13 cellular contexts compared by ENCODE assay signal in genomic region chr11:62566247-62566646, GRCh38. TPM values are rescaled to one million over a fixed set of nuclear protein-coding genes. Genes with fewer than 3 reads are reported as not detected.
DNase-seq lines count a peak whose midpoint lies in the region; ATAC-seq and TF ChIP-seq lines count a peak whose summit lies in the region.
"Had no signal": no experiment of that assay in that cellular context is flagged by ENCODE, and none has a peak within 500 bp of the region (broad histone marks: within the 10 kb centered on the region; RNA-seq: fewer than 3 reads in every experiment).

No MANE protein-coding gene starts in this region.

- H3K4me1 ChIP-seq in BLaER1 treated with 17β-estradiol and CSF1 and Interleukin-3, amounts not matched to agents 10 nM and 100 nM: peaks cover 14 to 75% (median 25%) of the 10 kb centered on the region in 10 experiments
- H3K4me1 ChIP-seq in GM23248 (ENCODE audit: insufficient read depth) (peaks cover 15% of the 10 kb centered on the region), mesenchymal stem cell (ENCODE audit: control insufficient read depth, insufficient read depth, low read depth, low read length) (peaks cover 4% of the 10 kb centered on the region)
- H3K4me1 ChIP-seq: pancreas had no signal

- WGBS in GM23248 (ENCODE audit: low coverage in 1 of 2, low lambda C conversion rate in 2 of 2, missing lambda C conversion rate in 2 of 2), 2 experiments: 97 to 98% methylated on average over 8 of the region's 8 CpGs
- WGBS in mesenchymal stem cell: 95% methylated on average over 8 of the region's 8 CpGs

- H3K36me3 ChIP-seq in BLaER1 treated with 17β-estradiol and CSF1 and Interleukin-3, amounts not matched to agents 10 nM and 100 nM: peaks cover 98 to 100% (median 100%) of the 10 kb centered on the region in 11 experiments
- H3K36me3 ChIP-seq in GM23248 (ENCODE audit: low read depth) (peaks cover 76% of the 10 kb centered on the region), mesenchymal stem cell (ENCODE audit: control insufficient read depth in 1 of 2, insufficient read depth in 2 of 2, low read depth in 1 of 2, low read length in 2 of 2) (peaks cover 64 to 87% of the 10 kb centered on the region in 2 experiments)

- H2BK12ac ChIP-seq in mesenchymal stem cell (ENCODE audit: low read length in 2 of 2): no peak overlapping the region

- intact Hi-C loops in activated CD8-positive, alpha-beta T cell treated with anti-CD3 and anti-CD28 coated beads for 36 hours (cut with micrococcal nuclease): no loop called here

- no peaks in the 10 kb centered on the region for H3K27me3 Mint-ChIP-seq in activated CD8-positive, alpha-beta T cell treated with anti-CD3 and anti-CD28 coated beads for 36 hours

- no peak overlapping the region for H3K4ac ChIP-seq in mesenchymal stem cell (ENCODE audit: low read depth in 1 of 2, low read length in 2 of 2)

- H3K9ac ChIP-seq in BLaER1 treated with 17β-estradiol and CSF1 and Interleukin-3, amounts not matched to agents 10 nM and 100 nM: peak overlapping the region in 8 of 11 experiments; percentile 13 to 53 (median 30); a peak in 10 of 22 replicates
- H3K9ac ChIP-seq in GM23248 (no peak overlapping the region), mesenchymal stem cell (ENCODE audit: low read length) (peak overlapping the region; percentile 16)

- in situ Hi-C loops in GM23248 (cut with MboI): no loop called here

- peaks cover 74% of the 10 kb centered on the region for H3F3A ChIP-seq in GM23248 (ENCODE audit: insufficient read depth)

- H3K79me1 ChIP-seq in mesenchymal stem cell (replicated peaks; ENCODE audit: low read length, poor library complexity, severe bottlenecking): peaks cover 1% of the 10 kb centered on the region

- H3K18ac ChIP-seq in mesenchymal stem cell (ENCODE audit: low read depth in 1 of 2, low read length in 2 of 2): no peak overlapping the region

- peaks cover 67% of the 10 kb centered on the region for H3K36me3 Mint-ChIP-seq in activated CD8-positive, alpha-beta T cell treated with anti-CD3 and anti-CD28 coated beads for 36 hours (ENCODE audit: low read depth)

- no peak overlapping the region for H3K4me3 ChIP-seq in BLaER1 treated with 17β-estradiol and CSF1 and Interleukin-3, amounts not matched to agents 10 nM and 100 nM
- no peak overlapping the region for H3K4me3 ChIP-seq in GM23248
- H3K4me3 ChIP-seq in mesenchymal stem cell (ENCODE audit: insufficient read depth in 1 of 2, low read depth in 1 of 2, low read length in 2 of 2): no peak overlapping the region
- H3K4me3 ChIP-seq: HAP-1, pancreas, SJSA1, smooth muscle cell had no signal

- H3K4me1 Mint-ChIP-seq in activated CD8-positive, alpha-beta T cell treated with anti-CD3 and anti-CD28 coated beads for 36 hours (ENCODE audit: low read depth): peaks cover 55% of the 10 kb centered on the region

- H2BK120ac ChIP-seq in mesenchymal stem cell (ENCODE audit: low read depth, low read length): no peak overlapping the region

- H3K4me2 ChIP-seq in BLaER1 treated with 17β-estradiol and CSF1 and Interleukin-3, amounts not matched to agents 10 nM and 100 nM: no peak overlapping the region; a peak in 2 of 22 replicates
- H3K4me2 ChIP-seq in GM23248 (ENCODE audit: unreplicated experiment): no peak overlapping the region
- no peak overlapping the region for H3K4me2 ChIP-seq in mesenchymal stem cell (ENCODE audit: low read length, poor library complexity, severe bottlenecking)
- H3K4me2 ChIP-seq: smooth muscle cell had no signal

- no peak overlapping the region for H2BK5ac ChIP-seq in mesenchymal stem cell (ENCODE audit: low read depth, low read length, poor library complexity, severe bottlenecking)

- H3K9me3 Mint-ChIP-seq in activated CD8-positive, alpha-beta T cell treated with anti-CD3 and anti-CD28 coated beads for 36 hours: no peaks in the 10 kb centered on the region
- H3K9me3 Mint-ChIP-seq: CD14-positive monocyte had no signal

- peak overlapping the region; percentile 68 for H3K27ac Mint-ChIP-seq in activated CD8-positive, alpha-beta T cell treated with anti-CD3 and anti-CD28 coated beads for 36 hours

- no peak overlapping the region for H3K14ac ChIP-seq in mesenchymal stem cell (ENCODE audit: low read length in 2 of 2)

- no peak overlapping the region for H3K4me3 Mint-ChIP-seq in activated CD8-positive, alpha-beta T cell treated with anti-CD3 and anti-CD28 coated beads for 36 hours
- H3K4me3 Mint-ChIP-seq: CD14-positive monocyte had no signal

- H2AFZ ChIP-seq in GM23248 (no peak overlapping the region), mesenchymal stem cell (ENCODE audit: low read depth, low read length) (no peak overlapping the region)

- CTCF ChIA-PET in activated CD8-positive, alpha-beta T cell treated with anti-CD3 and anti-CD28 coated beads for 36 hours (lab: Charles Lee): interaction anchor here (1.0 to 3.8 kb wide), 7 partner anchors 8 to 147 kb away, joined by 3 to 19 read pairs (median 4); partner anchors contain the start of genes SCGB1A1 and TUT1

- POLR2A ChIA-PET in activated CD8-positive, alpha-beta T cell treated with anti-CD3 and anti-CD28 coated beads for 36 hours (lab: Charles Lee): interaction anchor here (0.8 to 11.0 kb wide), 6 partner anchors 8 to 167 kb away, joined by 3 to 156 read pairs (median 4); partner anchors contain the start of genes EEF1G and TUT1

- H3K9me3 ChIP-seq in BLaER1 treated with 17β-estradiol and CSF1 and Interleukin-3, amounts not matched to agents 10 nM and 100 nM (replicated peaks in 1 of 11): no peaks in the 10 kb centered on the region
- H3K9me3 ChIP-seq in GM23248 (ENCODE audit: low read depth) (no peaks in the 10 kb centered on the region), mesenchymal stem cell (ENCODE audit: control insufficient read depth, low read length) (no peaks in the 10 kb centered on the region)
- H3K9me3 ChIP-seq: HAP-1, pancreas, SJSA1 had no signal

- no peaks in the 10 kb centered on the region for H3K9me2 ChIP-seq in GM23248 (ENCODE audit: insufficient read depth)

- no peak overlapping the region for H2AK5ac ChIP-seq in mesenchymal stem cell (ENCODE audit: low read length, severe bottlenecking)

- TF ChIP-seq CTCF in activated CD8-positive, alpha-beta T cell treated with anti-CD3 and anti-CD28 coated beads for 36 hours (IDR thresholded peaks at IDR 0.05): no peak

- H3K27me3 ChIP-seq in BLaER1 treated with 17β-estradiol and CSF1 and Interleukin-3, amounts not matched to agents 10 nM and 100 nM: no peaks in the 10 kb centered on the region
- no peaks in the 10 kb centered on the region for H3K27me3 ChIP-seq in GM23248 (replicated peaks; ENCODE audit: insufficient read depth)
- H3K27me3 ChIP-seq in mesenchymal stem cell (ENCODE audit: control insufficient read depth in 1 of 2, insufficient read depth in 1 of 2, low read length in 2 of 2): no peaks in the 10 kb centered on the region
- H3K27me3 ChIP-seq: pancreas, SJSA1 had no signal

- H4K20me1 ChIP-seq in BLaER1 treated with 17β-estradiol and CSF1 and Interleukin-3, amounts not matched to agents 10 nM and 100 nM: peaks cover 70 to 100% (median 100%) of the 10 kb centered on the region in 11 experiments
- H4K20me1 ChIP-seq in GM23248 (ENCODE audit: insufficient read depth): no peaks in the 10 kb centered on the region; the same call in 1 of the 2 replicates

- H3K23ac ChIP-seq in mesenchymal stem cell (ENCODE audit: low read length in 2 of 2): no peak overlapping the region

- DNase-seq in GM23248 (no peak), mesenchymal stem cell (no peak), D341Med (ENCODE audit: low spot score) (no peak), LoVo (ENCODE audit: low spot score) (no peak)
- DNase-seq in activated CD8-positive, alpha-beta T cell treated with anti-CD3 and anti-CD28 coated beads for 36 hours: no peak
- DNase-seq: pancreas had no signal

- H3K27ac ChIP-seq in BLaER1 treated with 17β-estradiol and CSF1 and Interleukin-3, amounts not matched to agents 10 nM and 100 nM: no peak overlapping the region
- H3K27ac ChIP-seq in GM23248 (0 out of 2 replicates have a peak overlapping the region, but pooled peaks have one; percentile 29), mesenchymal stem cell (ENCODE audit: low read length, poor library complexity, severe bottlenecking) (no peak overlapping the region)
- H3K27ac ChIP-seq: pancreas, SJSA1 had no signal

- H3K79me2 ChIP-seq in GM23248 (ENCODE audit: insufficient read depth): peaks cover 89% of the 10 kb centered on the region

- ATAC-seq in activated CD8-positive, alpha-beta T cell treated with anti-CD3 and anti-CD28 coated beads for 36 hours: no peak
- ATAC-seq in HG03565 (IDR thresholded peaks at IDR 0.05; ENCODE audit: unreplicated experiment): no peak
- ATAC-seq: esophagus mucosa, pancreas had no signal

- H2BK15ac ChIP-seq in mesenchymal stem cell (ENCODE audit: low read depth, poor library complexity, severe bottlenecking): no peak overlapping the region

- no peak overlapping the region for H4K8ac ChIP-seq in mesenchymal stem cell (ENCODE audit: low read length)

- no peak overlapping the region for H4K91ac ChIP-seq in mesenchymal stem cell (ENCODE audit: low read length)

RNA-seq across cellular contexts. Expression of gene EEF1G, which starts 7.4 kb away (rescaled TPM):
- total RNA-seq in GM23248 (2014; rRNA removed; shearing (Covaris generic)): 1,322 and 1,677 TPM in 2 replicates
- 533 and 544 TPM in 2 replicates for polyA plus RNA-seq in GM23248 (2016; fragmentation: Nextera tagmentation; extraction: Ambion mirVana)
- total RNA-seq in activated CD8-positive, alpha-beta T cell treated with anti-CD3 and anti-CD28 coated beads for 36 hours: 1,000 to 10,000 TPM; 1,925 to 1,979 TPM
- 1,160 TPM for polyA plus RNA-seq in mesenchymal stem cell (2013, experiment 1 of 2)
- 1,130 TPM for polyA plus RNA-seq in mesenchymal stem cell (2013, experiment 2 of 2)

RNA-seq across cellular contexts. Expression of gene AHNAK, which starts 19.6 kb away (rescaled TPM):
- total RNA-seq in GM23248 (2014; rRNA removed; shearing (Covaris generic)): 548 and 557 TPM in 2 replicates
- 163 and 167 TPM in 2 replicates for polyA plus RNA-seq in GM23248 (2016; fragmentation: Nextera tagmentation; extraction: Ambion mirVana)
- 10 to 100 TPM; 41.1 to 43.0 TPM for total RNA-seq in activated CD8-positive, alpha-beta T cell treated with anti-CD3 and anti-CD28 coated beads for 36 hours
- 71.8 TPM for polyA plus RNA-seq in mesenchymal stem cell (2013, experiment 1 of 2)
- 65.2 TPM for polyA plus RNA-seq in mesenchymal stem cell (2013, experiment 2 of 2)

RNA-seq across cellular contexts. Expression of gene TUT1, which starts 25.1 kb away (rescaled TPM):
- 6.1 and 7.7 TPM in 2 replicates for total RNA-seq in GM23248 (2014; rRNA removed; shearing (Covaris generic))
- polyA plus RNA-seq in GM23248 (2016; fragmentation: Nextera tagmentation; extraction: Ambion mirVana): 11.1 and 12.1 TPM in 2 replicates
- total RNA-seq in activated CD8-positive, alpha-beta T cell treated with anti-CD3 and anti-CD28 coated beads for 36 hours: 10 to 100 TPM; 34.4 to 38.0 TPM
- polyA plus RNA-seq in mesenchymal stem cell (2013, experiment 1 of 2): 6.3 TPM
- polyA plus RNA-seq in mesenchymal stem cell (2013, experiment 2 of 2): 6.5 TPM

RNA-seq across cellular contexts. Expression of gene MTA2, which starts 35.4 kb away (rescaled TPM):
- total RNA-seq in GM23248 (2014; rRNA removed; shearing (Covaris generic)): 98.8 and 114 TPM in 2 replicates
- polyA plus RNA-seq in GM23248 (2016; fragmentation: Nextera tagmentation; extraction: Ambion mirVana): 26.3 and 28.9 TPM in 2 replicates
- 100 to 1,000 TPM; 159 to 164 TPM for total RNA-seq in activated CD8-positive, alpha-beta T cell treated with anti-CD3 and anti-CD28 coated beads for 36 hours
- 50.7 TPM for polyA plus RNA-seq in mesenchymal stem cell (2013, experiment 1 of 2)
- polyA plus RNA-seq in mesenchymal stem cell (2013, experiment 2 of 2): 50.7 TPM

RNA-seq across cellular contexts. Expression of gene EML3, which starts 46.3 kb away (rescaled TPM):
- 43.4 and 47.2 TPM in 2 replicates for total RNA-seq in GM23248 (2014; rRNA removed; shearing (Covaris generic))
- 32.8 and 34.8 TPM in 2 replicates for polyA plus RNA-seq in GM23248 (2016; fragmentation: Nextera tagmentation; extraction: Ambion mirVana)
- 100 to 1,000 TPM; 115 to 120 TPM for total RNA-seq in activated CD8-positive, alpha-beta T cell treated with anti-CD3 and anti-CD28 coated beads for 36 hours
- polyA plus RNA-seq in mesenchymal stem cell (2013, experiment 1 of 2): 30.1 TPM
- 29.3 TPM for polyA plus RNA-seq in mesenchymal stem cell (2013, experiment 2 of 2)

Comparison
In these comparisons a context has a peak if more than half of its experiments do, and no peak if none do; other contexts are left out.
1. RNA of gene AHNAK, which starts 19.6 kb away (total RNA-seq): 548 to 557 TPM in GM23248; 41.1 to 43.0 TPM in activated CD8-positive, alpha-beta T cell treated with anti-CD3 and anti-CD28 coated beads for 36 hours; every median in the first group is over 10 times any median in the second.